Comparison of ENCODE assay signal across 15 cellular contexts in the genomic region with DNA sequence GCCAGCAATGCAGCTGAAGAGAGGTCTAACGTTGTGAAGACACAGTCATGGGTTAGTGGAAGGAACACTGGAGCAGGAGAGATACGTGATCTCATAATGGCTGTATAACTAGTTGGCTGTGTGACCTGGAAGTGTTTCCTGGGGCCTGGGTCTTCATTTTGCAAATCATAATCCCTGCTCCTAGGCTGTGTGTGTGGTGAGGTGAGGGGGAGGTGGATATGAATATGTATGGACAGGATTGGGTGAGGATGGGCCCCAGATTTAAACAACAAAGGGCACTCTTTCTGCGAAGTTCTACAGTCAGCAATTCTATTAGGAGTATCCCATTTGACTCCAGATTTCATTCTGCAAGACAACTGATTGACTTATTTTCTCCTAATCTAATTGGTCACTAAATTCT. TPM values are rescaled to one million over a fixed set of nuclear protein-coding genes. Genes with fewer than 3 reads are reported as not detected.
DNase-seq lines count a peak whose midpoint lies in the region; FAIRE-seq and TF ChIP-seq lines count a peak whose summit lies in the region.
"Had no signal": no experiment of that assay in that cellular context is flagged by ENCODE, and none has a peak within 500 bp of the region (broad histone marks: within the 10 kb centered on the region; RNA-seq: fewer than 3 reads in every experiment).

No MANE protein-coding gene starts in this region.

- peaks cover 77% of the 10 kb centered on the region for H3K4me1 Mint-ChIP-seq in chondrocyte (ENCODE audit: low read depth)

- intact Hi-C loops in spleen (cut with DNase I; ENCODE audit: low total_unique reads): no loop called here

- H3K4me3 Mint-ChIP-seq in chondrocyte (ENCODE audit: unreplicated experiment): no peak overlapping the region
- H3K4me3 Mint-ChIP-seq: CD4-positive, alpha-beta T cell; HFFc6; IgD-negative memory B cell had no signal

- H3K27ac Mint-ChIP-seq in chondrocyte (ENCODE audit: unreplicated experiment): peak overlapping the region; percentile 86
- H3K27ac Mint-ChIP-seq: CD4-positive, alpha-beta T cell; HFFc6; IgD-negative memory B cell had no signal

- no peak for FAIRE-seq in GM12891 (lab: Jason Lieb, UNC)

- WGBS in spleen, 5 donors: 84 to 94% (median 87%) methylated on average over 3 of the region's 3 CpGs

- no peak for TF ChIP-seq CTCF in chondrocyte (IDR thresholded peaks at IDR 0.05)
- TF ChIP-seq CTCF in spleen (IDR thresholded peaks at IDR 0.05 in 8 of 11, conservative IDR thresholded peaks at IDR 0.05 in 3 of 11): no peak

- H3K4me3 ChIP-seq in NT2/D1 (ENCODE audit: insufficient read length, low read depth) (no peak overlapping the region), spleen (no peak overlapping the region)
- H3K4me3 ChIP-seq in effector memory CD4-positive, alpha-beta T cell (ENCODE audit: insufficient read depth, low read depth, low read length, poor library complexity, severe bottlenecking): no peak overlapping the region

- H3K4me1 ChIP-seq in NT2/D1 (ENCODE audit: insufficient read depth, insufficient read length) (no peaks in the 10 kb centered on the region), spleen (no peaks in the 10 kb centered on the region)
- H3K4me1 ChIP-seq in effector memory CD4-positive, alpha-beta T cell (ENCODE audit: control insufficient read depth, insufficient read depth, low read length, poor library complexity, severe bottlenecking): no peaks in the 10 kb centered on the region
- H3K4me1 ChIP-seq: BE2C had no signal

- no peak overlapping the region for H3K9ac ChIP-seq in NT2/D1 (ENCODE audit: insufficient read length, low read depth)

- no peak overlapping the region for H3K27ac ChIP-seq in spleen
- H3K27ac ChIP-seq in effector memory CD4-positive, alpha-beta T cell (ENCODE audit: insufficient read depth, low read length, poor library complexity, severe bottlenecking): no peak overlapping the region

- H3K9me3 Mint-ChIP-seq in chondrocyte (ENCODE audit: low read depth): no peaks in the 10 kb centered on the region
- H3K9me3 Mint-ChIP-seq: CD4-positive, alpha-beta T cell; HFFc6; IgD-negative memory B cell had no signal

- TF ChIP-seq POLR2A in GM12891 (IDR thresholded peaks at IDR 0.05; ENCODE audit: low read depth, low read length) (no peak), spleen (IDR thresholded peaks at IDR 0.05) (no peak)

- H3K36me3 ChIP-seq in NT2/D1 (ENCODE audit: insufficient read depth, insufficient read length, low read length) (no peaks in the 10 kb centered on the region), spleen (peaks cover 0 to 22% (median 0%) of the 10 kb centered on the region in 6 donors)
- H3K36me3 ChIP-seq in effector memory CD4-positive, alpha-beta T cell (ENCODE audit: control insufficient read depth, insufficient read depth, low read length): peaks cover under 1% of the 10 kb centered on the region
- H3K36me3 ChIP-seq: BE2C had no signal

- H3K9me3 ChIP-seq in NT2/D1 (ENCODE audit: insufficient read depth, low read length) (no peaks in the 10 kb centered on the region), spleen (no peaks in the 10 kb centered on the region)
- H3K9me3 ChIP-seq in effector memory CD4-positive, alpha-beta T cell (ENCODE audit: control insufficient read depth, low read length): no peaks in the 10 kb centered on the region
- H3K9me3 ChIP-seq: BE2C had no signal

- no peak for DNase-seq in GM12891 (ENCODE audit: insufficient read length, low spot score)
- DNase-seq in NT2/D1 (ENCODE audit: low read depth, low spot score): peak; percentile 42
- DNase-seq in chondrocyte (ENCODE audit: low spot score): no peak
- peak; percentile 19 for DNase-seq in iPS-NIHi11 (ENCODE audit: low spot score)
- no peak for DNase-seq in stimulated activated CD4-positive, alpha-beta T cell treated with anti-CD3 and anti-CD28 coated beads, Interleukin-1b, Interleukin-23, amount 100 ng/mL, for 48 hours
- no peak for DNase-seq in spleen
- DNase-seq in effector memory CD4-positive, alpha-beta T cell: no peak
- no peak for DNase-seq in EL
- DNase-seq: BE2C; CD4-positive, alpha-beta T cell; HFFc6; NCI-H1930; NCI-H526 treated with DMSO at 0.1 percent for 48 hours; RPMI8226 had no signal

- peaks cover 24% of the 10 kb centered on the region for H3K36me3 Mint-ChIP-seq in chondrocyte (ENCODE audit: low read depth)

- no peaks in the 10 kb centered on the region for H3K27me3 ChIP-seq in NT2/D1 (ENCODE audit: insufficient read depth, insufficient read length)
- H3K27me3 ChIP-seq in spleen (replicated peaks in 1 of 7): no peaks in the 10 kb centered on the region
- no peaks in the 10 kb centered on the region for H3K27me3 ChIP-seq in effector memory CD4-positive, alpha-beta T cell (replicated peaks; ENCODE audit: control insufficient read depth, insufficient read depth, low read length, poor library complexity, severe bottlenecking)
- H3K27me3 ChIP-seq: BE2C had no signal

- no peaks in the 10 kb centered on the region for H3K27me3 Mint-ChIP-seq in chondrocyte (ENCODE audit: low read depth)
- H3K27me3 Mint-ChIP-seq: CD4-positive, alpha-beta T cell; IgD-negative memory B cell had no signal

TF ChIP-seq in GM12891, 5 proteins besides CTCF, POLR2A, EP300 and RAD21:
- TF ChIP-seq PAX5 (IDR thresholded peaks at IDR 0.05; ENCODE audit: insufficient read depth, low read length, severe bottlenecking) (no peak), POLR2AphosphoS5 (IDR thresholded peaks at IDR 0.05; ENCODE audit: low read depth, low read length) (peak; percentile 43; the same call in 1 of the 2 replicates), TAF1 (IDR thresholded peaks at IDR 0.05; ENCODE audit: low read depth, low read length) (no peak), POU2F2 (IDR thresholded peaks at IDR 0.05; ENCODE audit: low read depth, low read length) (no peak), SPI1 (IDR thresholded peaks at IDR 0.05; ENCODE audit: low read depth, low read length) (no peak)
TF ChIP-seq in GM12891: peak in this region for 1.

RNA-seq across cellular contexts. Expression of a gene that starts 41.3 kb away (rescaled TPM):
- 15.1 TPM for polyA plus RNA-seq in GM12891 (2012; ENCODE audit: low read depth, missing spikeins)
- 92.5 to 124 TPM (median 104 TPM) in 3 replicates for total RNA-seq in chondrocyte
- 10 to 100 TPM; 36.0 to 68.6 (median 49.9) TPM for total RNA-seq in spleen
- 1 to 10 TPM; 5.3 to 8.2 (median 5.7) TPM for polyA plus RNA-seq in spleen

Comparison
In these comparisons a context has a peak if more than half of its experiments do, and no peak if none do; other contexts are left out.
1. DNase-seq: peak in NT2/D1 (single experiment) and iPS-NIHi11 (single experiment); none in GM12891 (single experiment), chondrocyte (single experiment), stimulated activated CD4-positive, alpha-beta T cell treated with anti-CD3 and anti-CD28 coated beads, Interleukin-1b, Interleukin-23, amount 100 ng/mL, for 48 hours (single experiment), spleen (single experiment), effector memory CD4-positive, alpha-beta T cell (0 of 3) and EL (single experiment).